ENCODE assay signal across 1 cellular context in the genomic region with DNA sequence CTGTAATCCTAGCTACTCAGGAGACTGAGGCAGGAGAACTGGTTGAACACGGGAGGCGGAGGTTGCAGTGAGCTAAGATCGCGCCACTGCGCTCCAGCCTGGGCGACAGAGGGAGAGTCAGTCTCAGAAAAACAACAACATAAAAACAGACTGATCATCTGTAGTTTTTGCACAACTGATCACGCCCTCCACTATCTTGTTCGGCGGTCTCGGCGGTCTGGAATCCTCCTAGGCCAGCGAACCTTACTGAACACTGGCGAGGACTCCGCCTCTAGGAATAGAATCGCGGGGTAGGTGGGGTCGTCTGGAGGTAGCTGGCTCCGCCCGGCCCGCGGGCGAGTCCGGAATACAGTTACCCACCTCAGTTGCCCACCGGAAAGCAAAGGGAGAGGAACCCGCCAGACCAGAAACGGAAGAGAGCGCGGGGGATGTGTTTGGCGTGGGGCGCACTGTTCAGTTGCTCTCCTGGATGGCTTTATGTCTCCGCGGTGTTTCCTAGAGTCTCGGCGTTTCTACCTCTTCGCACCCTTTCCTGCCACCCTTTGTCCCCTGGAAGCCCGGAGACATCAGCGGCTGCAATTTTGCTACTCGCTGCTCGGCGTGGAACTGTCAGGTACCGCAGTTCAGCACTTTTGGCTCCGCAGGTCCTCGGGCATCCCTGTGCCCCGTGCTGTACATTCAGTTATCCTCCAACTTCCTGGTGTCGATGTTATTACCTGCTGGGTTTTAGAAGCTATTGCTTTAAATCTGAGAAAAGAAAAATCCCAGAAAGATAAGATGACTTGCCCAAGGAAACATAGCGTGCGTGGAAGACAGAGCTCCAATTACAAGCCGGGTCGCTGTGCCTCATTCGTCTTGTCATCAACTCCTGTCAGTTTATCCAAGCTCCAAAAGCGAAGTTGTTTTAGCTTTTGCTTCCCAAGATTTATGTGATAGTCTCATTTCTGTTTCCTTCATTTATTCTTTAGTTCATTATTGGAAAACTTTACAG.
TF ChIP-seq lines count a peak whose summit lies in the region.

No MANE protein-coding gene starts in this region.

TF ChIP-seq in HEK293, 187 proteins besides CTCF, POLR2A, EP300 and RAD21 (continued from another document):
- TF ChIP-seq, protein P1, sequence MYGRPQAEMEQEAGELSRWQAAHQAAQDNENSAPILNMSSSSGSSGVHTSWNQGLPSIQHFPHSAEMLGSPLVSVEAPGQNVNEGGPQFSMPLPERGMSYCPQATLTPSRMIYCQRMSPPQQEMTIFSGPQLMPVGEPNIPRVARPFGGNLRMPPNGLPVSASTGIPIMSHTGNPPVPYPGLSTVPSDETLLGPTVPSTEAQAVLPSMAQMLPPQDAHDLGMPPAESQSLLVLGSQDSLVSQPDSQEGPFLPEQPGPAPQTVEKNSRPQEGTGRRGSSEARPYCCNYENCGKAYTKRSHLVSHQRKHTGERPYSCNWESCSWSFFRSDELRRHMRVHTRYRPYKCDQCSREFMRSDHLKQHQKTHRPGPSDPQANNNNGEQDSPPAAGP (tag by site-specific recombination; IDR thresholded peaks at IDR 0.05) = peak; percentile 90
- TF ChIP-seq ZSCAN16 (tag by site-specific recombination; IDR thresholded peaks at IDR 0.05) (no peak), IKZF3 (tag by site-specific recombination; IDR thresholded peaks at IDR 0.05) (peak; percentile 74; the same call in 1 of the 2 replicates), ZNF214 (tag by site-specific recombination; IDR thresholded peaks at IDR 0.05; ENCODE audit: borderline replicate concordance) (no peak), ZNF202 (tag by site-specific recombination; IDR thresholded peaks at IDR 0.05; ENCODE audit: borderline replicate concordance) (no peak), ZSCAN30 (tag by site-specific recombination; IDR thresholded peaks at IDR 0.05) (peak; percentile 96), ZBTB8A (tag by site-specific recombination; IDR thresholded peaks at IDR 0.05) (peak; percentile 65), ZNF132 (tag by site-specific recombination; IDR thresholded peaks at IDR 0.05; ENCODE audit: borderline replicate concordance) (no peak), SCRT2 (tag by site-specific recombination; IDR thresholded peaks at IDR 0.05) (no peak), ZNF600 (tag by site-specific recombination; IDR thresholded peaks at IDR 0.05) (peak; percentile 94), ZNF792 (tag by site-specific recombination; IDR thresholded peaks at IDR 0.05) (no peak), TRIM28 (IDR thresholded peaks at IDR 0.05; ENCODE audit: borderline replicate concordance, low read length) (no peak), ZNF354C (tag by site-specific recombination; IDR thresholded peaks at IDR 0.05; ENCODE audit: borderline replicate concordance, low read depth) (no peak), KLF10 (tag by site-specific recombination; IDR thresholded peaks at IDR 0.05) (0 out of 2 replicates have a peak, but pooled peaks have one; percentile 51), ZNF114 (tag by site-specific recombination; IDR thresholded peaks at IDR 0.05) (no peak)
- TF ChIP-seq, protein P2, sequence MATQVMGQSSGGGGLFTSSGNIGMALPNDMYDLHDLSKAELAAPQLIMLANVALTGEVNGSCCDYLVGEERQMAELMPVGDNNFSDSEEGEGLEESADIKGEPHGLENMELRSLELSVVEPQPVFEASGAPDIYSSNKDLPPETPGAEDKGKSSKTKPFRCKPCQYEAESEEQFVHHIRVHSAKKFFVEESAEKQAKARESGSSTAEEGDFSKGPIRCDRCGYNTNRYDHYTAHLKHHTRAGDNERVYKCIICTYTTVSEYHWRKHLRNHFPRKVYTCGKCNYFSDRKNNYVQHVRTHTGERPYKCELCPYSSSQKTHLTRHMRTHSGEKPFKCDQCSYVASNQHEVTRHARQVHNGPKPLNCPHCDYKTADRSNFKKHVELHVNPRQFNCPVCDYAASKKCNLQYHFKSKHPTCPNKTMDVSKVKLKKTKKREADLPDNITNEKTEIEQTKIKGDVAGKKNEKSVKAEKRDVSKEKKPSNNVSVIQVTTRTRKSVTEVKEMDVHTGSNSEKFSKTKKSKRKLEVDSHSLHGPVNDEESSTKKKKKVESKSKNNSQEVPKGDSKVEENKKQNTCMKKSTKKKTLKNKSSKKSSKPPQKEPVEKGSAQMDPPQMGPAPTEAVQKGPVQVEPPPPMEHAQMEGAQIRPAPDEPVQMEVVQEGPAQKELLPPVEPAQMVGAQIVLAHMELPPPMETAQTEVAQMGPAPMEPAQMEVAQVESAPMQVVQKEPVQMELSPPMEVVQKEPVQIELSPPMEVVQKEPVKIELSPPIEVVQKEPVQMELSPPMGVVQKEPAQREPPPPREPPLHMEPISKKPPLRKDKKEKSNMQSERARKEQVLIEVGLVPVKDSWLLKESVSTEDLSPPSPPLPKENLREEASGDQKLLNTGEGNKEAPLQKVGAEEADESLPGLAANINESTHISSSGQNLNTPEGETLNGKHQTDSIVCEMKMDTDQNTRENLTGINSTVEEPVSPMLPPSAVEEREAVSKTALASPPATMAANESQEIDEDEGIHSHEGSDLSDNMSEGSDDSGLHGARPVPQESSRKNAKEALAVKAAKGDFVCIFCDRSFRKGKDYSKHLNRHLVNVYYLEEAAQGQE (tag by site-specific recombination; IDR thresholded peaks at IDR 0.05) = peak; percentile 58; the same call in 1 of the 2 replicates
- TF ChIP-seq, protein P3, sequence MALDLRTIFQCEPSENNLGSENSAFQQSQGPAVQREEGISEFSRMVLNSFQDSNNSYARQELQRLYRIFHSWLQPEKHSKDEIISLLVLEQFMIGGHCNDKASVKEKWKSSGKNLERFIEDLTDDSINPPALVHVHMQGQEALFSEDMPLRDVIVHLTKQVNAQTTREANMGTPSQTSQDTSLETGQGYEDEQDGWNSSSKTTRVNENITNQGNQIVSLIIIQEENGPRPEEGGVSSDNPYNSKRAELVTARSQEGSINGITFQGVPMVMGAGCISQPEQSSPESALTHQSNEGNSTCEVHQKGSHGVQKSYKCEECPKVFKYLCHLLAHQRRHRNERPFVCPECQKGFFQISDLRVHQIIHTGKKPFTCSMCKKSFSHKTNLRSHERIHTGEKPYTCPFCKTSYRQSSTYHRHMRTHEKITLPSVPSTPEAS (tag by site-specific recombination; IDR thresholded peaks at IDR 0.05) = 0 out of 2 replicates have a peak, but pooled peaks have one; percentile 11
